In genomic region chr16:426906-427249, GRCh38 we compare ENCODE assay signal across 8 cellular contexts. TPM values are rescaled to one million over a fixed set of nuclear protein-coding genes. Genes with fewer than 3 reads are reported as not detected.
DNase-seq lines count a peak whose midpoint lies in the region; ATAC-seq and TF ChIP-seq lines count a peak whose summit lies in the region.

No MANE protein-coding gene starts in this region.

- no peaks in the 10 kb centered on the region for H3K9me3 ChIP-seq in ES-I3 (ENCODE audit: control insufficient read depth, insufficient read depth, low read length)
- H3K9me3 ChIP-seq in SJCRH30 (replicated peaks) = no peaks in the 10 kb centered on the region
- H3K9me3 ChIP-seq in esophagus squamous epithelium = no peaks in the 10 kb centered on the region

- H3K4me3 ChIP-seq in SJCRH30 (peak overlapping the region; percentile 63), esophagus squamous epithelium (peak overlapping the region; percentile 57 to 79 (median 68)), rectal smooth muscle tissue (ENCODE audit: low read length) (peak overlapping the region; percentile 57)

- H3K9ac ChIP-seq in ES-I3 (ENCODE audit: low read depth, low read length) (peak overlapping the region; percentile 71; the same call in 1 of the 2 replicates), rectal smooth muscle tissue (ENCODE audit: low read length) (no peak overlapping the region)

- H3K4me1 ChIP-seq in ES-I3 (ENCODE audit: insufficient read depth, low read length) (peaks cover 7% of the 10 kb centered on the region; the same call in 1 of the 2 replicates), SJCRH30 (peaks cover 4% of the 10 kb centered on the region), esophagus squamous epithelium (peaks cover 26 to 55% (median 30%) of the 10 kb centered on the region in 3 donors), rectal smooth muscle tissue (ENCODE audit: control insufficient read depth, insufficient read depth, low read length) (peaks cover 5% of the 10 kb centered on the region)

- intact Hi-C loops in esophagus squamous epithelium (cut with DNase I) = no loop called here

- H3K27ac ChIP-seq in SJCRH30 (no peak overlapping the region), esophagus squamous epithelium (peak overlapping the region in 3 of 4 donors; percentile 47 to 98 (median 96)), rectal smooth muscle tissue (ENCODE audit: low read depth, low read length) (no peak overlapping the region)

- no peak for DNase-seq in SJCRH30
- DNase-seq in esophagus squamous epithelium (lab: John Stamatoyannopoulos, UW) = no peak

- WGBS in esophagus squamous epithelium, 2 donors = 0 to 26% methylated on average over 1 to 7 of the region's 13 CpGs

- H3K36me3 ChIP-seq in ES-I3 (ENCODE audit: insufficient read depth, low read length) (no peaks in the 10 kb centered on the region; the same call in 1 of the 2 replicates), SJCRH30 (no peaks in the 10 kb centered on the region; the same call in 1 of the 2 replicates), esophagus squamous epithelium (no peaks in the 10 kb centered on the region), rectal smooth muscle tissue (ENCODE audit: control insufficient read depth, insufficient read depth, low read length) (no peaks in the 10 kb centered on the region)

- H3K27me3 ChIP-seq in SJCRH30 = no peaks in the 10 kb centered on the region
- H3K27me3 ChIP-seq in esophagus squamous epithelium = peaks cover 0 to 7% (median 0%) of the 10 kb centered on the region in 4 donors
- H3K27me3 ChIP-seq in rectal smooth muscle tissue (ENCODE audit: control insufficient read depth, insufficient read depth, low read length) = peaks cover 2% of the 10 kb centered on the region

- no peak for TF ChIP-seq CTCF in esophagus squamous epithelium (IDR thresholded peaks at IDR 0.05)

- ATAC-seq in HG02588 (IDR thresholded peaks at IDR 0.05; ENCODE audit: unreplicated experiment) (no peak), HG03565 (IDR thresholded peaks at IDR 0.05; ENCODE audit: unreplicated experiment) (no peak), HG02678 (IDR thresholded peaks at IDR 0.05; ENCODE audit: unreplicated experiment) (no peak), GM18873 (IDR thresholded peaks at IDR 0.05; ENCODE audit: low FRiP score, unreplicated experiment) (no peak)

- TF ChIP-seq POLR2A in esophagus squamous epithelium (IDR thresholded peaks at IDR 0.05) = no peak

RNA-seq across cellular contexts. Expression of gene RAB11FIP3, which starts 1.4 kb away (rescaled TPM):
- 28.6 and 30.2 TPM in 2 replicates for total RNA-seq in SJCRH30 (2014; rRNA removed; shearing (Covaris generic))
- 10 to 100 TPM in 2 of 4 donors, 1 to 10 TPM in 2; 8.0 to 25.6 (median 10.1) TPM for total RNA-seq in esophagus squamous epithelium

RNA-seq across cellular contexts. Expression of gene DECR2, which starts 25.2 kb away (rescaled TPM):
- total RNA-seq in SJCRH30 (2014; rRNA removed; shearing (Covaris generic)) = 4.8 and 5.7 TPM in 2 replicates
- 10 to 100 TPM; 13.6 to 19.6 (median 17.0) TPM for total RNA-seq in esophagus squamous epithelium

RNA-seq across cellular contexts. Expression of gene NME4, which starts 29.9 kb away (rescaled TPM):
- total RNA-seq in SJCRH30 (2014; rRNA removed; shearing (Covaris generic)) = 140 and 149 TPM in 2 replicates
- total RNA-seq in esophagus squamous epithelium = 10 to 100 TPM; 20.7 to 48.3 (median 25.3) TPM

RNA-seq across cellular contexts. Expression of gene PGAP6, which starts 45.1 kb away (rescaled TPM):
- total RNA-seq in SJCRH30 (2014; rRNA removed; shearing (Covaris generic)) = 25.6 and 27.5 TPM in 2 replicates
- 10 to 100 TPM; 23.5 to 31.7 (median 27.6) TPM for total RNA-seq in esophagus squamous epithelium

RNA-seq across cellular contexts. Expression of gene MRPL28, which starts 56.5 kb away (rescaled TPM):
- 81.4 and 96.8 TPM in 2 replicates for total RNA-seq in SJCRH30 (2014; rRNA removed; shearing (Covaris generic))
- total RNA-seq in esophagus squamous epithelium = 10 to 100 TPM; 57.9 to 68.2 (median 63.0) TPM

Comparison
In these comparisons a context has a peak if more than half of its experiments do, and no peak if none do; other contexts are left out.
1. H3K27ac ChIP-seq: peak in esophagus squamous epithelium (3 of 4); none in SJCRH30 (single experiment) and rectal smooth muscle tissue (single experiment).
2. Peak in every context shown above with its lines, with median percentiles within 50 percentile points of each other: H3K4me3 ChIP-seq.